ENCODE assay signal across 1 cellular context in genomic region chr12:14362347-14362746, GRCh38.
TF ChIP-seq lines count a peak whose summit lies in the region.

No MANE protein-coding gene starts in this region.

TF ChIP-seq in GM12878, 131 proteins besides CTCF, POLR2A, EP300 and RAD21 (continued from another document and continues in another):
- TF ChIP-seq ZBED1 (IDR thresholded peaks at IDR 0.05; ENCODE audit: borderline replicate concordance), result peak; percentile 81; the same call in 1 of the 2 replicates
- TF ChIP-seq E2F4 (IDR thresholded peaks at IDR 0.05; ENCODE audit: low read depth, low read length), result no peak
- peak; percentile 41; the same call in 1 of the 2 replicates for TF ChIP-seq DPF2 (IDR thresholded peaks at IDR 0.05)
- no peak for TF ChIP-seq FOS (IDR thresholded peaks at IDR 0.05; ENCODE audit: borderline replicate concordance, extremely low read depth, insufficient read length)
- TF ChIP-seq MYB (IDR thresholded peaks at IDR 0.05; ENCODE audit: borderline replicate concordance, low read depth, low read length), result no peak
- TF ChIP-seq CREM (IDR thresholded peaks at IDR 0.05; ENCODE audit: low read depth), result peak; percentile 83; the same call in 1 of the 2 replicates
- TF ChIP-seq JUND (IDR thresholded peaks at IDR 0.05; ENCODE audit: low read depth, low read length), result no peak
- no peak for TF ChIP-seq IRF5 (IDR thresholded peaks at IDR 0.05; ENCODE audit: borderline replicate concordance)
- TF ChIP-seq SP1 (IDR thresholded peaks at IDR 0.05; ENCODE audit: low read depth, low read length), result no peak
- no peak for TF ChIP-seq YY1 (IDR thresholded peaks at IDR 0.05; ENCODE audit: low read depth, low read length)
- TF ChIP-seq RUNX3 (IDR thresholded peaks at IDR 0.05; ENCODE audit: low read length), result peak; percentile 62; the same call in 1 of the 2 replicates
- peak; percentile 63 for TF ChIP-seq SKIL (IDR thresholded peaks at IDR 0.05; ENCODE audit: low read depth, poor library complexity, severe bottlenecking)
- TF ChIP-seq BCLAF1 (IDR thresholded peaks at IDR 0.05), result no peak
- peak; percentile 86 for TF ChIP-seq SPI1 (IDR thresholded peaks at IDR 0.05; ENCODE audit: borderline replicate concordance, insufficient read depth, low read depth, low read length)
- TF ChIP-seq ZNF687 (IDR thresholded peaks at IDR 0.05), result no peak
- TF ChIP-seq BCL3 (IDR thresholded peaks at IDR 0.05; ENCODE audit: borderline replicate concordance, insufficient read depth, low read depth, low read length, poor library complexity, severe bottlenecking), result no peak
- no peak for TF ChIP-seq HDAC6 (IDR thresholded peaks at IDR 0.05; ENCODE audit: unreplicated experiment)
- no peak for TF ChIP-seq CHD1 (IDR thresholded peaks at IDR 0.05; ENCODE audit: low read depth, low read length)
- no peak for TF ChIP-seq ZNF24 (IDR thresholded peaks at IDR 0.05)
- no peak for TF ChIP-seq GATAD2B (conservative IDR thresholded peaks at IDR 0.05; ENCODE audit: low read depth)
- TF ChIP-seq POU2F2 (IDR thresholded peaks at IDR 0.05; ENCODE audit: borderline replicate concordance, low read depth, low read length), result no peak
- no peak for TF ChIP-seq LARP7 (IDR thresholded peaks at IDR 0.05)
- TF ChIP-seq USF2 (IDR thresholded peaks at IDR 0.05; ENCODE audit: borderline replicate concordance, low read depth, low read length), result no peak
- peak; percentile 75; the same call in 1 of the 2 replicates for TF ChIP-seq FOXM1 (IDR thresholded peaks at IDR 0.05; ENCODE audit: low read depth, low read length)
- no peak for TF ChIP-seq KLF5 (IDR thresholded peaks at IDR 0.05; ENCODE audit: partially characterized antibody)
- no peak for TF ChIP-seq WRNIP1 (IDR thresholded peaks at IDR 0.05; ENCODE audit: borderline replicate concordance, low read depth, low read length)
- TF ChIP-seq MTA3 (IDR thresholded peaks at IDR 0.05; ENCODE audit: borderline replicate concordance, low read length), result no peak
- no peak for TF ChIP-seq RCOR1 (conservative IDR thresholded peaks at IDR 0.05; ENCODE audit: low read depth, low read length)
- no peak for TF ChIP-seq RFX5 (IDR thresholded peaks at IDR 0.05; ENCODE audit: low read depth, low read length)
- peak; percentile 56; the same call in 1 of the 2 replicates for TF ChIP-seq GABPA (IDR thresholded peaks at IDR 0.05; ENCODE audit: low read depth)
- no peak for TF ChIP-seq CBX5 (IDR thresholded peaks at IDR 0.05; ENCODE audit: low read depth)
- no peak for TF ChIP-seq NR2C2 (IDR thresholded peaks at IDR 0.05; ENCODE audit: borderline replicate concordance, control insufficient read depth, insufficient read length, low read depth)
- TF ChIP-seq HSF1 (IDR thresholded peaks at IDR 0.05; ENCODE audit: low read depth, low read length), result no peak
- peak; percentile 96 for TF ChIP-seq ATF2 (IDR thresholded peaks at IDR 0.05; ENCODE audit: low read length)
- TF ChIP-seq MAX (IDR thresholded peaks at IDR 0.05; ENCODE audit: low read depth, low read length), result no peak
- TF ChIP-seq TCF3 (IDR thresholded peaks at IDR 0.05; ENCODE audit: borderline replicate concordance, insufficient read depth, low read depth, low read length), result no peak
- no peak for TF ChIP-seq SUPT20H (IDR thresholded peaks at IDR 0.05; ENCODE audit: borderline replicate concordance, control insufficient read depth, low read depth, low read length)
- no peak for TF ChIP-seq IRF4 (IDR thresholded peaks at IDR 0.05; ENCODE audit: low read depth, low read length)
- TF ChIP-seq BCL11A (IDR thresholded peaks at IDR 0.05; ENCODE audit: low read depth, low read length), result no peak
- no peak for TF ChIP-seq SIN3A (IDR thresholded peaks at IDR 0.05; ENCODE audit: low read depth, low read length)
- no peak for TF ChIP-seq ZZZ3 (IDR thresholded peaks at IDR 0.05; ENCODE audit: control insufficient read depth, insufficient read length, low read depth)
- peak; percentile 95; the same call in 1 of the 2 replicates for TF ChIP-seq NFIC (IDR thresholded peaks at IDR 0.05; ENCODE audit: low read depth, low read length)
- TF ChIP-seq NRF1 (conservative IDR thresholded peaks at IDR 0.05; ENCODE audit: low read depth, low read length), result no peak
